Comparison of ENCODE assay signal across 23 cellular contexts in the genomic region with DNA sequence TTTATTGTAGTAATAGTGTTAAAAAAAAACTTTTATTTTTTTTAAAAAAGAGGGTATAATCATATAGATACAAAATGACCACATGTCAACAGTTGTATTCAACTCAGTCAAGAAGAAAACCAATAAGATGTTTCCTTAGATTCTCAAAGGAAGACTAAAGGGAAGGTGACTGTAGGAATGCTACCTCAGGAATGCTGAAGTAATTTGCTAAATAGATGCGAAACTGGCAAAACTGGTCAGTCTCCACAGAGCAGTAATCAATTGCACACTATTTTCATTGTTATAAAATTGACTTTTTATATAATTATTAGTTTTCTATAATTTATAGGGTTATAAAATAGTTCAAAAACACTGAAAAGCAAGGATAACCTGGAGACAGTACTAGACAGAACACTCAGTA.
"Had no signal": no experiment of that assay in that cellular context is flagged by ENCODE, and none has a peak within 500 bp of the region (broad histone marks: within the 10 kb centered on the region; RNA-seq: fewer than 3 reads in every experiment).

No MANE protein-coding gene starts in this region.

- H3K36me3 ChIP-seq: colonic mucosa, esophagus muscularis mucosa, gastroesophageal sphincter, heart left ventricle, left lung, lower lobe of right lung had no signal

- DNase-seq: colonic mucosa; cortex of kidney; effector CD8-positive, alpha-beta T cell; effector memory CD8-positive, alpha-beta T cell; foreskin keratinocyte; heart left ventricle; hypothalamus; left cardiac atrium; left lung; left ventricle myocardium superior; lower lobe of right lung; mesenchymal stem cell; mucosa of descending colon; naive B cell had no signal

- H3K4me1 ChIP-seq: colonic mucosa, esophagus muscularis mucosa, foreskin keratinocyte, gastroesophageal sphincter, heart left ventricle, left lung, lower lobe of right lung had no signal

- H3K27me3 Mint-ChIP-seq: dendritic cell treated with granulocyte-macrophage colony-stimulating factor and Interleukin-4, amounts not matched to agents 40 ng/mL and 50 ng/mL, for 4 days; effector memory CD8-positive, alpha-beta T cell; naive B cell had no signal

- H3K36me3 Mint-ChIP-seq: mesothelial cell of epicardium, naive B cell had no signal

- H3K79me2 ChIP-seq: hepatocyte had no signal

- ATAC-seq: effector memory CD8-positive, alpha-beta T cell; foreskin keratinocyte; gastroesophageal sphincter; heart left ventricle; left cardiac atrium; left ventricle myocardium superior; lower lobe of right lung; mucosa of descending colon had no signal

- H3K27me3 ChIP-seq: colonic mucosa, esophagus muscularis mucosa, foreskin keratinocyte, gastroesophageal sphincter, heart left ventricle, hepatocyte, left lung had no signal

- H3K4me1 Mint-ChIP-seq: mesothelial cell of epicardium had no signal

- H3K9me3 ChIP-seq: colonic mucosa, esophagus muscularis mucosa, gastroesophageal sphincter, left lung, lower lobe of right lung, mucosa of descending colon had no signal

- H2AFZ ChIP-seq: hepatocyte had no signal

- H3K27ac ChIP-seq: colonic mucosa, esophagus muscularis mucosa, foreskin keratinocyte, gastroesophageal sphincter, heart left ventricle, hepatocyte, left lung, lower lobe of right lung had no signal

- H3K4me3 Mint-ChIP-seq: dendritic cell treated with granulocyte-macrophage colony-stimulating factor and Interleukin-4, amounts not matched to agents 40 ng/mL and 50 ng/mL, for 4 days; effector memory CD8-positive, alpha-beta T cell; mesothelial cell of epicardium; naive B cell had no signal

- H3K4me3 ChIP-seq: colonic mucosa, esophagus muscularis mucosa, gastroesophageal sphincter, heart left ventricle, hepatocyte, left lung, lower lobe of right lung, mucosa of descending colon had no signal

- H3K4me2 ChIP-seq: hepatocyte had no signal

- H3K9me3 Mint-ChIP-seq: mesothelial cell of epicardium had no signal

- FAIRE-seq: endothelial cell of umbilical vein, frontal cortex, islet of Langerhans, keratinocyte had no signal

- H3K27ac Mint-ChIP-seq: dendritic cell treated with granulocyte-macrophage colony-stimulating factor and Interleukin-4, amounts not matched to agents 40 ng/mL and 50 ng/mL, for 4 days; effector memory CD8-positive, alpha-beta T cell; mesothelial cell of epicardium; naive B cell had no signal
